In the genomic region with DNA sequence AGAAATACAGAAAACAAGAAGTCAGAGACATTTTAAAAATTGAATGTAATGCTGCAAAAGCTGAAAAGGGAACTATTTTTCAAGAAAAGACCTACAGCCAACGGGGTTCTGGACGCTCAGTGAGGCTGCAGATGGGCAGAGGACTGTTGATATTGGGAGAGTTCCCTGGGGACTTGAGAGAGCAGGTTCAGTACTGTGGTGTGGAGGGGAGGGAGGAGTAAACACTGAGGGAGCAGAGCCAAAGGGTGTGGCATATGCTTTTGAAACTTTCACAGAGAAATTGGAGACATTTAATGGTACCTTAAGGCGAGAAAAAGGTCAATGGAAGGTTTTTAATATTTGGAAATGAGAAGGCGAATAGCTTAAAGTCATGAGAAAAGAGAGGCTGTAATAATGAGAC, we compare ENCODE assay signal across 16 cellular contexts.
"Had no signal": no experiment of that assay in that cellular context is flagged by ENCODE, and none has a peak within 500 bp of the region (broad histone marks: within the 10 kb centered on the region; RNA-seq: fewer than 3 reads in every experiment).

No MANE protein-coding gene starts in this region.

- H3K36me3 ChIP-seq: lower lobe of right lung, tibial artery, vagina had no signal

- H3K27ac Mint-ChIP-seq: activated CD8-positive, alpha-beta memory T cell treated with anti-CD3 and anti-CD28 coated beads, Interleukin-2, amount 10 ng/mL, durations not matched to agents 7 days and 5 days; activated naive CD4-positive, alpha-beta T cell treated with anti-CD3 and anti-CD28 coated beads, Interleukin-2, amount 50 U/mL, for 72 hours; activated T-cell treated with anti-CD3 and anti-CD28 coated beads, Interleukin-2, amount 50 U/mL, for 24 hours; endodermal cell; mesothelial cell of epicardium had no signal

- H3K27ac ChIP-seq: lower lobe of right lung, parathyroid adenoma, tibial artery, vagina had no signal

- H3K9me3 ChIP-seq: lower lobe of right lung, vagina had no signal

- H3K4me3 ChIP-seq: lower lobe of right lung, tibial artery, vagina had no signal

- H3K9ac ChIP-seq: parathyroid adenoma had no signal

- H3K27me3 ChIP-seq: tibial artery, vagina had no signal

- FAIRE-seq: bronchial epithelial cell had no signal

- ATAC-seq: activated CD8-positive, alpha-beta memory T cell treated with anti-CD3 and anti-CD28 coated beads, Interleukin-2, amount 10 ng/mL, durations not matched to agents 7 days and 5 days; activated naive CD4-positive, alpha-beta T cell treated with anti-CD3 and anti-CD28 coated beads, Interleukin-2, amount 50 U/mL, for 72 hours; lower lobe of right lung had no signal

- DNase-seq: activated CD4-positive, alpha-beta T cell treated with anti-CD3 and anti-CD28 coated beads, Interleukin-2, amount 50 U/mL, for 4 hours; activated CD4-positive, CD25-positive, alpha-beta regulatory T cell treated with anti-CD3 and anti-CD28 coated beads, Interleukin-2, amount 50 U/mL, for 72 hours; activated CD8-positive, alpha-beta memory T cell treated with anti-CD3 and anti-CD28 coated beads, Interleukin-2, amount 10 ng/mL, durations not matched to agents 7 days and 5 days; activated effector memory CD4-positive, alpha-beta T cell treated with Interleukin-2 at 50 U/mL for 16 hours; activated T-cell treated with anti-CD3 and anti-CD28 coated beads, Interleukin-2, amount 50 U/mL, for 24 hours; amniotic stem cell; endodermal cell; erythroblast; hypothalamus; lower lobe of right lung; tibial artery had no signal

- H2AFZ ChIP-seq: parathyroid adenoma had no signal

- H3K79me2 ChIP-seq: parathyroid adenoma had no signal

- H3K4me1 ChIP-seq: lower lobe of right lung, parathyroid adenoma, tibial artery, vagina had no signal

- H3K36me3 Mint-ChIP-seq: activated CD8-positive, alpha-beta memory T cell treated with anti-CD3 and anti-CD28 coated beads, Interleukin-2, amount 10 ng/mL, durations not matched to agents 7 days and 5 days; activated naive CD4-positive, alpha-beta T cell treated with anti-CD3 and anti-CD28 coated beads, Interleukin-2, amount 50 U/mL, for 72 hours; mesothelial cell of epicardium had no signal

- H3K4me3 Mint-ChIP-seq: activated CD8-positive, alpha-beta memory T cell treated with anti-CD3 and anti-CD28 coated beads, Interleukin-2, amount 10 ng/mL, durations not matched to agents 7 days and 5 days; activated T-cell treated with anti-CD3 and anti-CD28 coated beads, Interleukin-2, amount 50 U/mL, for 24 hours; endodermal cell; mesothelial cell of epicardium had no signal

- H3K4me1 Mint-ChIP-seq: activated CD8-positive, alpha-beta memory T cell treated with anti-CD3 and anti-CD28 coated beads, Interleukin-2, amount 10 ng/mL, durations not matched to agents 7 days and 5 days had no signal

- H3K27me3 Mint-ChIP-seq: activated CD8-positive, alpha-beta memory T cell treated with anti-CD3 and anti-CD28 coated beads, Interleukin-2, amount 10 ng/mL, durations not matched to agents 7 days and 5 days; activated T-cell treated with anti-CD3 and anti-CD28 coated beads, Interleukin-2, amount 50 U/mL, for 24 hours had no signal
